ENCODE assay signal across 8 cellular contexts in genomic region chr1:7561331-7561921, GRCh38.
DNase-seq lines count a peak whose midpoint lies in the region; ATAC-seq and TF ChIP-seq lines count a peak whose summit lies in the region.

No MANE protein-coding gene starts in this region.

- H3K9me3 ChIP-seq in GM23248 (ENCODE audit: low read depth): no peaks in the 10 kb centered on the region

- no peak overlapping the region for H3K4me2 ChIP-seq in GM23248 (ENCODE audit: unreplicated experiment)

- no TSS peak for BruUV-seq in Calu3 (replicated peaks; lab: Mats Ljungman, UMichigan)

- H3K36me3 ChIP-seq in GM23248 (ENCODE audit: low read depth): no peaks in the 10 kb centered on the region

- H3K4me1 Mint-ChIP-seq in Calu3 (ENCODE audit: low read depth, unreplicated experiment): no peaks in the 10 kb centered on the region

- CTCF ChIA-PET in Calu3 (lab: Charles Lee): no interaction called here

- intact Hi-C loops in left colon (cut with DNase I, micrococcal nuclease): no loop called here
- intact Hi-C loops in Calu3 (cut with micrococcal nuclease; ENCODE audit: unreplicated experiment): no loop called here

- H3F3A ChIP-seq in GM23248 (ENCODE audit: insufficient read depth): no peaks in the 10 kb centered on the region

- no peak overlapping the region for H3K27ac ChIP-seq in GM23248

- H3K4me1 ChIP-seq in GM23248 (ENCODE audit: insufficient read depth): no peaks in the 10 kb centered on the region

- no peak overlapping the region for H3K4me3 ChIP-seq in GM23248
- no peak overlapping the region for H3K4me3 ChIP-seq in WI38 (ENCODE audit: low read depth, low read length)

- no peak overlapping the region for H3K4me3 Mint-ChIP-seq in Calu3 (ENCODE audit: low read depth, unreplicated experiment)

- peak; percentile 62 for ATAC-seq in left colon

- no peak overlapping the region for H2AFZ ChIP-seq in GM23248

- H3K9ac ChIP-seq in GM23248: no peak overlapping the region

- peaks cover 8% of the 10 kb centered on the region for H3K27me3 Mint-ChIP-seq in Calu3 (ENCODE audit: unreplicated experiment)

- no peaks in the 10 kb centered on the region for H3K79me2 ChIP-seq in GM23248 (ENCODE audit: insufficient read depth)

- H3K9me3 Mint-ChIP-seq in Calu3 (ENCODE audit: low read depth, unreplicated experiment): no peaks in the 10 kb centered on the region

- 83 to 86% methylated on average over 13 to 16 of the region's 16 CpGs for WGBS in GM23248 (ENCODE audit: low coverage in 1 of 2, low lambda C conversion rate in 2 of 2, missing lambda C conversion rate in 2 of 2), 2 experiments

- no peaks in the 10 kb centered on the region for H3K27me3 ChIP-seq in GM23248 (replicated peaks; ENCODE audit: insufficient read depth)

- H4K20me1 ChIP-seq in GM23248 (ENCODE audit: insufficient read depth): no peaks in the 10 kb centered on the region

- in situ Hi-C loops in GM23248 (cut with MboI): no loop called here

- H3K27ac Mint-ChIP-seq in Calu3 (ENCODE audit: unreplicated experiment): no peak overlapping the region

- no peaks in the 10 kb centered on the region for H3K9me2 ChIP-seq in GM23248 (ENCODE audit: insufficient read depth)

- peak; percentile 22 for TF ChIP-seq CTCF in WI38 (IDR thresholded peaks at IDR 0.05; ENCODE audit: low read depth, low read length)
- TF ChIP-seq CTCF in Calu3 (IDR thresholded peaks at IDR 0.05; ENCODE audit: unreplicated experiment): no peak

- peak; percentile 58 for DNase-seq in COLO668 (lab: John Stamatoyannopoulos, UW; ENCODE audit: unreplicated experiment)
- DNase-seq in GM23248: peak; percentile 21
- no peak for DNase-seq in left colon
- no peak for DNase-seq in stimulated activated naive CD4-positive, alpha-beta T cell treated with Interleukin-2 at 50 U/mL for 16 hours (lab: John Stamatoyannopoulos, UW)
- DNase-seq in Calu3: no peak
- no peak for DNase-seq in stimulated activated CD4-positive, alpha-beta T cell treated with anti-CD3 and anti-CD28 coated beads, Interleukin-12 subunit alpha, Interleukin-12 subunit beta, amount 100 ng/mL, for 4 hours
- no peak for DNase-seq in NCI-H526 treated with DMSO at 0.1 percent for 48 hours (lab: John Stamatoyannopoulos, UW)

- H3K36me3 Mint-ChIP-seq in Calu3 (ENCODE audit: insufficient read depth, unreplicated experiment): no peaks in the 10 kb centered on the region

Comparison
In these comparisons a context has a peak if more than half of its experiments do, and no peak if none do; other contexts are left out.
1. DNase-seq: peak in COLO668 (single experiment) and GM23248 (single experiment); none in left colon (0 of 2), stimulated activated naive CD4-positive, alpha-beta T cell treated with Interleukin-2 at 50 U/mL for 16 hours (single experiment), Calu3 (single experiment), stimulated activated CD4-positive, alpha-beta T cell treated with anti-CD3 and anti-CD28 coated beads, Interleukin-12 subunit alpha, Interleukin-12 subunit beta, amount 100 ng/mL, for 4 hours (single experiment) and NCI-H526 treated with DMSO at 0.1 percent for 48 hours (single experiment).